Comparison of ENCODE assay signal across 8 cellular contexts in genomic region chr1:185170291-185170848, GRCh38. TPM values are rescaled to one million over a fixed set of nuclear protein-coding genes. Genes with fewer than 3 reads are reported as not detected.
A peak's percentile ranks its signal among the peaks of the same experiment; 100 is the strongest.
DNase-seq lines count a peak whose midpoint lies in the region; ATAC-seq, FAIRE-seq and TF ChIP-seq lines count a peak whose summit lies in the region.

No MANE protein-coding gene starts in this region.

- CTCF ChIA-PET in BJ (lab: Yijun Ruan, JAX), result interaction anchor here (0.6 to 4.9 kb wide), 35 partner anchors 9 to 524 kb away, joined by 3 to 68 read pairs (median 5); partner anchors contain the start of genes NIBAN1, RNF2, SWT1 and TRMT1L

- H3K27ac ChIP-seq in keratinocyte (ENCODE audit: control insufficient read depth, insufficient read depth, low read length), result no peak overlapping the region

- H3K79me2 ChIP-seq in keratinocyte (ENCODE audit: control insufficient read depth, insufficient read depth, low read length), result no peaks in the 10 kb centered on the region

- dilution Hi-C loops in keratinocyte (cut with MboI; ENCODE audit: extremely low pct_ligation_motif_present, low sequenced_read_pairs), result no loop called here

- TF ChIP-seq CTCF in BJ (IDR thresholded peaks at IDR 0.05; ENCODE audit: insufficient read depth, low read depth, low read length), result peak; percentile 81
- TF ChIP-seq CTCF in bronchial epithelial cell (IDR thresholded peaks at IDR 0.05; ENCODE audit: insufficient read depth, low read length, severe bottlenecking), result peak; percentile 71
- peak; percentile 54 to 71 (median 63) for TF ChIP-seq CTCF in keratinocyte (optimal IDR thresholded peaks at IDR 0.05 in 1 of 3, IDR thresholded peaks at IDR 0.05 in 1 of 3, conservative IDR thresholded peaks at IDR 0.05 in 1 of 3; ENCODE audit: extremely low read depth in 1 of 3, insufficient read depth in 2 of 3, low read length in 3 of 3)

- peak; percentile 92 for ATAC-seq in GM18861 (IDR thresholded peaks at IDR 0.05; ENCODE audit: unreplicated experiment)
- peak; percentile 86 for ATAC-seq in HG02943 (IDR thresholded peaks at IDR 0.05; ENCODE audit: low read depth, unreplicated experiment)
- ATAC-seq in stimulated activated naive B cell treated with anti-CD40 and anti-IgM and Interleukin-4, amounts not matched to agents 10 μg/mL and 1 μg/mL and 100 μg/mL, for 72 hours (replicated peaks), result peak; percentile 92 to 93

- H3K9me3 Mint-ChIP-seq in stimulated activated naive B cell treated with anti-CD40 and anti-IgM and Interleukin-4, amounts not matched to agents 10 μg/mL and 1 μg/mL and 100 μg/mL, for 72 hours, result no peaks in the 10 kb centered on the region

- FAIRE-seq in bronchial epithelial cell (lab: Jason Lieb, UNC), result no peak
- FAIRE-seq in keratinocyte (lab: Jason Lieb, UNC), result no peak

- POLR2A ChIA-PET in BJ (lab: Charles Lee), result no interaction called here

- H3K27ac Mint-ChIP-seq in stimulated activated naive B cell treated with anti-CD40 and anti-IgM and Interleukin-4, amounts not matched to agents 10 μg/mL and 1 μg/mL and 100 μg/mL, for 72 hours, result peak overlapping the region; percentile 83

- H3K4me3 ChIP-seq in BJ (ENCODE audit: low read depth, low read length) (no peak overlapping the region), bronchial epithelial cell (ENCODE audit: low read depth, low read length) (no peak overlapping the region), keratinocyte (ENCODE audit: control insufficient read depth in 2 of 3, extremely low read depth in 1 of 3, insufficient read depth in 2 of 3, low read depth in 1 of 3, low read length in 3 of 3) (no peak overlapping the region)

- peaks cover 8 to 12% of the 10 kb centered on the region in 2 donors for H3K4me1 Mint-ChIP-seq in stimulated activated naive B cell treated with anti-CD40 and anti-IgM and Interleukin-4, amounts not matched to agents 10 μg/mL and 1 μg/mL and 100 μg/mL, for 72 hours

- H3K27me3 ChIP-seq in BJ (ENCODE audit: control insufficient read depth, insufficient read depth, low read length) (no peaks in the 10 kb centered on the region), bronchial epithelial cell (ENCODE audit: control insufficient read depth, insufficient read depth, low read length) (no peaks in the 10 kb centered on the region), keratinocyte (ENCODE audit: control insufficient read depth, extremely low read depth, insufficient read depth, low read length) (no peaks in the 10 kb centered on the region)

- H3K36me3 ChIP-seq in BJ (ENCODE audit: control insufficient read depth, insufficient read depth, low read length) (no peaks in the 10 kb centered on the region), bronchial epithelial cell (ENCODE audit: control insufficient read depth, insufficient read depth, low read length) (no peaks in the 10 kb centered on the region), keratinocyte (ENCODE audit: control insufficient read depth in 2 of 2, extremely low read depth in 1 of 2, insufficient read depth in 2 of 2, low read length in 2 of 2) (peaks cover 0 to 2% of the 10 kb centered on the region in 2 experiments)

- H3K27me3 Mint-ChIP-seq in stimulated activated naive B cell treated with anti-CD40 and anti-IgM and Interleukin-4, amounts not matched to agents 10 μg/mL and 1 μg/mL and 100 μg/mL, for 72 hours, result no peaks in the 10 kb centered on the region

- peaks cover 10 to 13% of the 10 kb centered on the region in 2 donors for H3K36me3 Mint-ChIP-seq in stimulated activated naive B cell treated with anti-CD40 and anti-IgM and Interleukin-4, amounts not matched to agents 10 μg/mL and 1 μg/mL and 100 μg/mL, for 72 hours

- H3K9ac ChIP-seq in keratinocyte (ENCODE audit: control insufficient read depth, extremely low read depth, insufficient read depth, low read length), result no peak overlapping the region

- H3K4me3 Mint-ChIP-seq in stimulated activated naive B cell treated with anti-CD40 and anti-IgM and Interleukin-4, amounts not matched to agents 10 μg/mL and 1 μg/mL and 100 μg/mL, for 72 hours, result peak overlapping the region in 1 of 2 donors; percentile 62

- H3K9me3 ChIP-seq in keratinocyte (ENCODE audit: control insufficient read depth, low read depth, low read length), result no peaks in the 10 kb centered on the region

- H3K4me2 ChIP-seq in keratinocyte (ENCODE audit: control insufficient read depth, extremely low read depth, insufficient read depth, low read depth, low read length), result no peak overlapping the region

- DNase-seq in BJ (ENCODE audit: low read depth) (no peak), NCI-H1417 (lab: John Stamatoyannopoulos, UW) (peak; percentile 51 to 88 (median 63)), SKM-1 treated with dmso at 0.1 percent for 144 hours (lab: John Stamatoyannopoulos, UW; ENCODE audit: unreplicated experiment) (peak; percentile 81), bronchial epithelial cell (ENCODE audit: low read depth) (peak; percentile 62), keratinocyte (ENCODE audit: low read depth, low spot score) (no peak)
- peak; percentile 39 for DNase-seq in stimulated activated naive B cell treated with anti-CD40 and anti-IgM and Interleukin-4, amounts not matched to agents 10 μg/mL and 1 μg/mL and 100 μg/mL, for 72 hours

- H2AFZ ChIP-seq in keratinocyte (ENCODE audit: control insufficient read depth, low read length), result peak overlapping the region; percentile 23

- H4K20me1 ChIP-seq in keratinocyte (ENCODE audit: control insufficient read depth, extremely low read depth, insufficient read depth, low read length), result no peaks in the 10 kb centered on the region

- no peaks in the 10 kb centered on the region for H3K4me1 ChIP-seq in keratinocyte (ENCODE audit: control insufficient read depth, extremely low read depth, insufficient read depth, low read length)

- H3K9me1 ChIP-seq in keratinocyte (ENCODE audit: control insufficient read depth, extremely low read depth, insufficient read depth, low read length), result no peaks in the 10 kb centered on the region

RNA-seq across cellular contexts. Expression of gene SWT1, which starts 13.4 kb away (rescaled TPM):
- polyA plus RNA-seq in BJ (2011; rRNA removed) (0.78 and 1.7 TPM in 2 replicates), keratinocyte (1.4 to 2.9 TPM (median 2.3 TPM) in 3 replicates)
- polyA minus RNA-seq in BJ (2011; rRNA and poly(A)+ RNA removed), result 0.85 and 0.93 TPM in 2 replicates
- total RNA-seq in bronchial epithelial cell, result 2.6 and 2.9 TPM in 2 replicates
- 4.4 TPM for polyA plus RNA-seq in keratinocyte (2011; ENCODE audit: low read depth)
- 1.4 and 2.7 TPM in 2 replicates for polyA plus RNA-seq in keratinocyte (2011; cell fraction: cytosol; rRNA removed)
- 3.6 and 4.6 TPM in 2 replicates for polyA plus RNA-seq in keratinocyte (2011; cell fraction: nucleus; rRNA removed)
- polyA plus RNA-seq in keratinocyte (2012; ENCODE audit: low replicate concordance), result 1.6 and 2.5 TPM in 2 replicates
- 1.7 to 3.4 TPM in 2 of 3 replicates, not detected in the other for polyA minus RNA-seq in keratinocyte
- polyA minus RNA-seq in keratinocyte (2011; cell fraction: cytosol; rRNA and poly(A)+ RNA removed), result 2.9 TPM
- 2.2 and 5.1 TPM in 2 replicates for polyA minus RNA-seq in keratinocyte (2011; cell fraction: nucleus; rRNA and poly(A)+ RNA removed)

RNA-seq across cellular contexts. Expression of gene TRMT1L, which starts 13.6 kb away (rescaled TPM):
- polyA plus RNA-seq in BJ (2011; rRNA removed) (13.4 and 23.4 TPM in 2 replicates), keratinocyte (17.3 to 34.5 TPM (median 22.2 TPM) in 3 replicates)
- 10.0 and 16.0 TPM in 2 replicates for polyA minus RNA-seq in BJ (2011; rRNA and poly(A)+ RNA removed)
- total RNA-seq in bronchial epithelial cell, result 17.4 and 21.9 TPM in 2 replicates
- polyA plus RNA-seq in keratinocyte (2011; ENCODE audit: low read depth), result 10.7 TPM
- polyA plus RNA-seq in keratinocyte (2011; cell fraction: cytosol; rRNA removed), result 14.9 and 22.5 TPM in 2 replicates
- polyA plus RNA-seq in keratinocyte (2011; cell fraction: nucleus; rRNA removed), result 20.5 and 29.4 TPM in 2 replicates
- 9.5 and 10.1 TPM in 2 replicates for polyA plus RNA-seq in keratinocyte (2012; ENCODE audit: low replicate concordance)
- 28.8 to 41.3 TPM (median 37.9 TPM) in 3 replicates for polyA minus RNA-seq in keratinocyte
- 18.4 TPM for polyA minus RNA-seq in keratinocyte (2011; cell fraction: cytosol; rRNA and poly(A)+ RNA removed)
- polyA minus RNA-seq in keratinocyte (2011; cell fraction: nucleus; rRNA and poly(A)+ RNA removed), result 20.4 and 45.8 TPM in 2 replicates

Comparison
In these comparisons a context has a peak if more than half of its experiments do, and no peak if none do; other contexts are left out.
1. DNase-seq: peak in NCI-H1417 (3 of 3), SKM-1 treated with dmso at 0.1 percent for 144 hours (single experiment), bronchial epithelial cell (single experiment) and stimulated activated naive B cell treated with anti-CD40 and anti-IgM and Interleukin-4, amounts not matched to agents 10 μg/mL and 1 μg/mL and 100 μg/mL, for 72 hours (single experiment); none in BJ (single experiment) and keratinocyte (single experiment).
2. Peak in every context shown above with its lines, with median percentiles within 50 percentile points of each other: CTCF ChIP-seq and ATAC-seq.